3 cellular contexts compared by ENCODE assay signal in the genomic region with DNA sequence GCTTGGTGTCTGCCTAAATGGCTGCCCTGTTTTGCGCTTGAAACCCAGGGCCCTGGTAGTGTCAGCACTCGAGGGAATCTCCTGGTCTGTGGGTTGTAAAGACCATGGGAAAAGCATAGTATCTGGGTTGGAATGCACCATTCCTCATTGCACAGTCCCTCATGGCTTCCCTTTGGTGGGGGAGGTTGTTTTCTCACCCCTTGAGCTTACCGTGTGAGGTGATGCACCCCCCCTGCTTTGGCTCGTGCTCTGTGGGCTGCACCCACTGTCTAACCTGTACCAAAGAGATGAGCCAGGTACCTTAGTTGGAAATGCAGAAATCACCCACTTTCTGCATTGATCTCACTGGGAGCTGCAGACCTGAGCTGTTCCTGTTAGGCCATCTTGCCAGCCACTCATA.
TF ChIP-seq lines count a peak whose summit lies in the region.

No MANE protein-coding gene starts in this region.

TF ChIP-seq in SK-N-SH treated with all-trans-retinoic acid at 6 μM for 48 hours, 23 proteins besides CTCF, POLR2A, EP300 and RAD21:
- TF ChIP-seq ZNF70 (CRISPR knock-in tag; IDR thresholded peaks at IDR 0.05) (no peak), ISL1 (CRISPR knock-in tag; IDR thresholded peaks at IDR 0.05) (no peak), ZNF565 (CRISPR knock-in tag; conservative IDR thresholded peaks at IDR 0.05; ENCODE audit: low read depth) (no peak)
- TF ChIP-seq, protein P1, sequence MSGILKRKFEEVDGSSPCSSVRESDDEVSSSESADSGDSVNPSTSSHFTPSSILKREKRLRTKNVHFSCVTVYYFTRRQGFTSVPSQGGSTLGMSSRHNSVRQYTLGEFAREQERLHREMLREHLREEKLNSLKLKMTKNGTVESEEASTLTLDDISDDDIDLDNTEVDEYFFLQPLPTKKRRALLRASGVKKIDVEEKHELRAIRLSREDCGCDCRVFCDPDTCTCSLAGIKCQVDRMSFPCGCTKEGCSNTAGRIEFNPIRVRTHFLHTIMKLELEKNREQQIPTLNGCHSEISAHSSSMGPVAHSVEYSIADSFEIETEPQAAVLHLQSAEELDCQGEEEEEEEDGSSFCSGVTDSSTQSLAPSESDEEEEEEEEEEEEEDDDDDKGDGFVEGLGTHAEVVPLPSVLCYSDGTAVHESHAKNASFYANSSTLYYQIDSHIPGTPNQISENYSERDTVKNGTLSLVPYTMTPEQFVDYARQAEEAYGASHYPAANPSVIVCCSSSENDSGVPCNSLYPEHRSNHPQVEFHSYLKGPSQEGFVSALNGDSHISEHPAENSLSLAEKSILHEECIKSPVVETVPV (CRISPR knock-in tag; IDR thresholded peaks at IDR 0.05), result no peak

TF ChIP-seq in SK-N-SH, 30 proteins besides CTCF, POLR2A, EP300 and RAD21:
- TF ChIP-seq NRF1 (IDR thresholded peaks at IDR 0.05; ENCODE audit: low read depth, low read length) (no peak), GATA2 (CRISPR knock-in tag; IDR thresholded peaks at IDR 0.05) (no peak), TEAD4 (IDR thresholded peaks at IDR 0.05; ENCODE audit: borderline replicate concordance, insufficient read depth) (no peak), POLR2AphosphoS5 (IDR thresholded peaks at IDR 0.05; ENCODE audit: low read depth, low read length) (no peak)

TF ChIP-seq in K562, 482 proteins besides CTCF, POLR2A, EP300 and RAD21 (continued from another document):
- TF ChIP-seq PHF8 (IDR thresholded peaks at IDR 0.05; ENCODE audit: borderline replicate concordance, low read length), result no peak
- TF ChIP-seq, protein P2, sequence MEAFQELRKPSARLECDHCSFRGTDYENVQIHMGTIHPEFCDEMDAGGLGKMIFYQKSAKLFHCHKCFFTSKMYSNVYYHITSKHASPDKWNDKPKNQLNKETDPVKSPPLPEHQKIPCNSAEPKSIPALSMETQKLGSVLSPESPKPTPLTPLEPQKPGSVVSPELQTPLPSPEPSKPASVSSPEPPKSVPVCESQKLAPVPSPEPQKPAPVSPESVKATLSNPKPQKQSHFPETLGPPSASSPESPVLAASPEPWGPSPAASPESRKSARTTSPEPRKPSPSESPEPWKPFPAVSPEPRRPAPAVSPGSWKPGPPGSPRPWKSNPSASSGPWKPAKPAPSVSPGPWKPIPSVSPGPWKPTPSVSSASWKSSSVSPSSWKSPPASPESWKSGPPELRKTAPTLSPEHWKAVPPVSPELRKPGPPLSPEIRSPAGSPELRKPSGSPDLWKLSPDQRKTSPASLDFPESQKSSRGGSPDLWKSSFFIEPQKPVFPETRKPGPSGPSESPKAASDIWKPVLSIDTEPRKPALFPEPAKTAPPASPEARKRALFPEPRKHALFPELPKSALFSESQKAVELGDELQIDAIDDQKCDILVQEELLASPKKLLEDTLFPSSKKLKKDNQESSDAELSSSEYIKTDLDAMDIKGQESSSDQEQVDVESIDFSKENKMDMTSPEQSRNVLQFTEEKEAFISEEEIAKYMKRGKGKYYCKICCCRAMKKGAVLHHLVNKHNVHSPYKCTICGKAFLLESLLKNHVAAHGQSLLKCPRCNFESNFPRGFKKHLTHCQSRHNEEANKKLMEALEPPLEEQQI (IDR thresholded peaks at IDR 0.05), result 0 out of 2 replicates have a peak, but pooled peaks have one; percentile 21
- no peak for TF ChIP-seq SUPT5H (IDR thresholded peaks at IDR 0.05)
- TF ChIP-seq NR4A1 (CRISPR knock-in tag; IDR thresholded peaks at IDR 0.05), result no peak
- TF ChIP-seq NR4A1 (tag; IDR thresholded peaks at IDR 0.05), result no peak
- TF ChIP-seq, protein P3, sequence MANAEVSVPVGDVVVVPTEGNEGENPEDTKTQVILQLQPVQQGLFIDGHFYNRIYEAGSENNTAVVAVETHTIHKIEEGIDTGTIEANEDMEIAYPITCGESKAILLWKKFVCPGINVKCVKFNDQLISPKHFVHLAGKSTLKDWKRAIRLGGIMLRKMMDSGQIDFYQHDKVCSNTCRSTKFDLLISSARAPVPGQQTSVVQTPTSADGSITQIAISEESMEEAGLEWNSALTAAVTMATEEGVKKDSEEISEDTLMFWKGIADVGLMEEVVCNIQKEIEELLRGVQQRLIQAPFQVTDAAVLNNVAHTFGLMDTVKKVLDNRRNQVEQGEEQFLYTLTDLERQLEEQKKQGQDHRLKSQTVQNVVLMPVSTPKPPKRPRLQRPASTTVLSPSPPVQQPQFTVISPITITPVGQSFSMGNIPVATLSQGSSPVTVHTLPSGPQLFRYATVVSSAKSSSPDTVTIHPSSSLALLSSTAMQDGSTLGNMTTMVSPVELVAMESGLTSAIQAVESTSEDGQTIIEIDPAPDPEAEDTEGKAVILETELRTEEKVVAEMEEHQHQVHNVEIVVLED (CRISPR knock-in tag; IDR thresholded peaks at IDR 0.05), result no peak
- TF ChIP-seq ZNF584 (CRISPR knock-in tag; IDR thresholded peaks at IDR 0.05; ENCODE audit: low read depth), result no peak
- TF ChIP-seq ZNF408 (CRISPR knock-in tag; IDR thresholded peaks at IDR 0.05; ENCODE audit: low read depth), result no peak
- TF ChIP-seq, protein P4, sequence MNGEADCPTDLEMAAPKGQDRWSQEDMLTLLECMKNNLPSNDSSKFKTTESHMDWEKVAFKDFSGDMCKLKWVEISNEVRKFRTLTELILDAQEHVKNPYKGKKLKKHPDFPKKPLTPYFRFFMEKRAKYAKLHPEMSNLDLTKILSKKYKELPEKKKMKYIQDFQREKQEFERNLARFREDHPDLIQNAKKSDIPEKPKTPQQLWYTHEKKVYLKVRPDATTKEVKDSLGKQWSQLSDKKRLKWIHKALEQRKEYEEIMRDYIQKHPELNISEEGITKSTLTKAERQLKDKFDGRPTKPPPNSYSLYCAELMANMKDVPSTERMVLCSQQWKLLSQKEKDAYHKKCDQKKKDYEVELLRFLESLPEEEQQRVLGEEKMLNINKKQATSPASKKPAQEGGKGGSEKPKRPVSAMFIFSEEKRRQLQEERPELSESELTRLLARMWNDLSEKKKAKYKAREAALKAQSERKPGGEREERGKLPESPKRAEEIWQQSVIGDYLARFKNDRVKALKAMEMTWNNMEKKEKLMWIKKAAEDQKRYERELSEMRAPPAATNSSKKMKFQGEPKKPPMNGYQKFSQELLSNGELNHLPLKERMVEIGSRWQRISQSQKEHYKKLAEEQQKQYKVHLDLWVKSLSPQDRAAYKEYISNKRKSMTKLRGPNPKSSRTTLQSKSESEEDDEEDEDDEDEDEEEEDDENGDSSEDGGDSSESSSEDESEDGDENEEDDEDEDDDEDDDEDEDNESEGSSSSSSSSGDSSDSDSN (IDR thresholded peaks at IDR 0.05; ENCODE audit: borderline replicate concordance in 1 of 2, low read depth in 2 of 2, low read length in 2 of 2), result no peak
